In the genomic region with DNA sequence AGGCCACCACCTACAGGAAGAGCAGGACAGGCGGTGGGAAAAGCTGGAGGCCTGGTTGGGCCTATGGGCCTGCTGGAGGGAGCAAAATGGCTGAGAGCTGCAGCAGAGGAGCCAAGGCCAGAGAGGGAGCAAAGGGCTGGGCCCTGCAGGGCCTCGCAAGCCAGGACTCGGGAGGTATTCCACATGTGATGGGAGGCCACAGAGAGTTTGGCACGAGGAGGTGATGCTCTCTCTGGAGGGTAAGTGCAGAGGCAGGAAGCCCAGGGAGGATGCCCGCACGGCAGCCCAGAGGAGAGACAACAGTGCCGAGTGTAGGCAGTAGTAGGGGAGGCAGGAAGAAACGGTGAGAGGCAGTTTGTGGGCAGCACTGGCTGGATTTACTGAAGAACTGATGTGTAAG, we compare ENCODE assay signal across 1 cellular context.
TF ChIP-seq lines count a peak whose summit lies in the region.

No MANE protein-coding gene starts in this region.

TF ChIP-seq in GM23338, 12 proteins besides CTCF, POLR2A, EP300 and RAD21 (continued from another document):
- TF ChIP-seq, protein P1, sequence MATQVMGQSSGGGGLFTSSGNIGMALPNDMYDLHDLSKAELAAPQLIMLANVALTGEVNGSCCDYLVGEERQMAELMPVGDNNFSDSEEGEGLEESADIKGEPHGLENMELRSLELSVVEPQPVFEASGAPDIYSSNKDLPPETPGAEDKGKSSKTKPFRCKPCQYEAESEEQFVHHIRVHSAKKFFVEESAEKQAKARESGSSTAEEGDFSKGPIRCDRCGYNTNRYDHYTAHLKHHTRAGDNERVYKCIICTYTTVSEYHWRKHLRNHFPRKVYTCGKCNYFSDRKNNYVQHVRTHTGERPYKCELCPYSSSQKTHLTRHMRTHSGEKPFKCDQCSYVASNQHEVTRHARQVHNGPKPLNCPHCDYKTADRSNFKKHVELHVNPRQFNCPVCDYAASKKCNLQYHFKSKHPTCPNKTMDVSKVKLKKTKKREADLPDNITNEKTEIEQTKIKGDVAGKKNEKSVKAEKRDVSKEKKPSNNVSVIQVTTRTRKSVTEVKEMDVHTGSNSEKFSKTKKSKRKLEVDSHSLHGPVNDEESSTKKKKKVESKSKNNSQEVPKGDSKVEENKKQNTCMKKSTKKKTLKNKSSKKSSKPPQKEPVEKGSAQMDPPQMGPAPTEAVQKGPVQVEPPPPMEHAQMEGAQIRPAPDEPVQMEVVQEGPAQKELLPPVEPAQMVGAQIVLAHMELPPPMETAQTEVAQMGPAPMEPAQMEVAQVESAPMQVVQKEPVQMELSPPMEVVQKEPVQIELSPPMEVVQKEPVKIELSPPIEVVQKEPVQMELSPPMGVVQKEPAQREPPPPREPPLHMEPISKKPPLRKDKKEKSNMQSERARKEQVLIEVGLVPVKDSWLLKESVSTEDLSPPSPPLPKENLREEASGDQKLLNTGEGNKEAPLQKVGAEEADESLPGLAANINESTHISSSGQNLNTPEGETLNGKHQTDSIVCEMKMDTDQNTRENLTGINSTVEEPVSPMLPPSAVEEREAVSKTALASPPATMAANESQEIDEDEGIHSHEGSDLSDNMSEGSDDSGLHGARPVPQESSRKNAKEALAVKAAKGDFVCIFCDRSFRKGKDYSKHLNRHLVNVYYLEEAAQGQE (IDR thresholded peaks at IDR 0.05; ENCODE audit: unreplicated experiment) = no peak
- TF ChIP-seq ETS1 (IDR thresholded peaks at IDR 0.05) (no peak), NANOG (IDR thresholded peaks at IDR 0.05; ENCODE audit: borderline replicate concordance) (no peak), ZNF462 (CRISPR knock-in tag; IDR thresholded peaks at IDR 0.05) (no peak), STAT1 (IDR thresholded peaks at IDR 0.05; ENCODE audit: unreplicated experiment) (no peak), POLR2AphosphoS5 (IDR thresholded peaks at IDR 0.05; ENCODE audit: low read depth) (no peak), CREB1 (CRISPR knock-in tag; IDR thresholded peaks at IDR 0.05; ENCODE audit: low read depth) (no peak)
